In the genomic region with DNA sequence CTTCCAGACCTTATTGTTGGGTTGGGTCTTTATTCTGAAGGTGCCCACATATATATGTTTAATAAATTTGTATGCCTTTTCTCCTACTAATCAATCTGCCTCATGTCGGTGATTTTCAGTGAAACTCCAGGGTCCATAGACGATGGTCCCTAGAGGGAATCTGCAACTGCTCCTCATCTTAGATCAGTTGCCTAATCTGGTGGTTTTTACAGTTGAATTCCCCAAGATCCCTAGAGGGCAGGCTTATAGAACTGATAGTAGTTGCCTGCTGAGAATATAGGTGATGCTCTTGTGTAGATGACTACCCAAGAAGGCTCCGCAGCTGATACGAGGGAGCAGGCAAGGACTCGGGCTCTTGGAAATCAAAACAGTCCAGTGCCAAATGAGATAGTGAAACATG, we compare ENCODE assay signal across 29 cellular contexts.
A peak's percentile ranks its signal among the peaks of the same experiment; 100 is the strongest.
DNase-seq lines count a peak whose midpoint lies in the region; ATAC-seq and TF ChIP-seq lines count a peak whose summit lies in the region.
"Had no signal": no experiment of that assay in that cellular context is flagged by ENCODE, and none has a peak within 500 bp of the region (broad histone marks: within the 10 kb centered on the region; RNA-seq: fewer than 3 reads in every experiment).

No MANE protein-coding gene starts in this region.

- peak overlapping the region; percentile 71 for H3K4me2 ChIP-seq in BLaER1
- peak overlapping the region in 10 of 11 experiments; percentile 0 to 73 (median 65); a peak in 19 of 22 replicates for H3K4me2 ChIP-seq in BLaER1 treated with 17β-estradiol and CSF1 and Interleukin-3, amounts not matched to agents 10 nM and 100 nM
- H3K4me2 ChIP-seq: A549 had no signal

- H3K4me3 ChIP-seq in BLaER1 (no peak overlapping the region), NB4 (ENCODE audit: low read depth, low read length) (no peak overlapping the region)
- no peak overlapping the region for H3K4me3 ChIP-seq in BLaER1 treated with 17β-estradiol and CSF1 and Interleukin-3, amounts not matched to agents 10 nM and 100 nM
- H3K4me3 ChIP-seq: A549 had no signal

- no peak for TF ChIP-seq POLR2A in NB4 (IDR thresholded peaks at IDR 0.05; ENCODE audit: extremely low read depth, insufficient read length)

- no peaks in the 10 kb centered on the region for H3K9me3 ChIP-seq in BLaER1
- peaks cover 0 to 15% (median 8%) of the 10 kb centered on the region in 11 experiments; a peak in 9 of 22 replicates for H3K9me3 ChIP-seq in BLaER1 treated with 17β-estradiol and CSF1 and Interleukin-3, amounts not matched to agents 10 nM and 100 nM (replicated peaks in 1 of 11)
- H3K9me3 ChIP-seq: A549, BE2C, Caco-2 had no signal

- peak overlapping the region; percentile 23; the same call in 1 of the 2 replicates for H3K27ac ChIP-seq in BLaER1
- H3K27ac ChIP-seq in BLaER1 treated with 17β-estradiol and CSF1 and Interleukin-3, amounts not matched to agents 10 nM and 100 nM: peak overlapping the region in 6 of 11 experiments; percentile 51 to 73 (median 61); a peak in 12 of 22 replicates
- H3K27ac ChIP-seq: 22Rv1, A549, C4-2B had no signal

- no peak for TF ChIP-seq CTCF in NB4 (IDR thresholded peaks at IDR 0.05; ENCODE audit: low read depth, low read length)

- no peaks in the 10 kb centered on the region for H3K27me3 ChIP-seq in BLaER1
- no peaks in the 10 kb centered on the region for H3K27me3 ChIP-seq in BLaER1 treated with 17β-estradiol and CSF1 and Interleukin-3, amounts not matched to agents 10 nM and 100 nM
- H3K27me3 ChIP-seq: BE2C had no signal

- no peaks in the 10 kb centered on the region for H3K36me3 ChIP-seq in BLaER1
- H3K36me3 ChIP-seq in BLaER1 treated with 17β-estradiol and CSF1 and Interleukin-3, amounts not matched to agents 10 nM and 100 nM: no peaks in the 10 kb centered on the region
- H3K36me3 ChIP-seq: BE2C had no signal

- ATAC-seq in HG02759 (IDR thresholded peaks at IDR 0.05; ENCODE audit: unreplicated experiment): no peak
- ATAC-seq: A549; CD8-positive, alpha-beta T cell had no signal

- H4K20me1 ChIP-seq in BLaER1: no peaks in the 10 kb centered on the region
- no peaks in the 10 kb centered on the region for H4K20me1 ChIP-seq in BLaER1 treated with 17β-estradiol and CSF1 and Interleukin-3, amounts not matched to agents 10 nM and 100 nM

- H3K4me1 ChIP-seq in BLaER1: peaks cover 24% of the 10 kb centered on the region
- peaks cover 0 to 31% (median 21%) of the 10 kb centered on the region in 10 experiments; a peak in 16 of 20 replicates for H3K4me1 ChIP-seq in BLaER1 treated with 17β-estradiol and CSF1 and Interleukin-3, amounts not matched to agents 10 nM and 100 nM
- H3K4me1 ChIP-seq: A549, BE2C, Caco-2 had no signal

- no peak overlapping the region for H3K9ac ChIP-seq in BLaER1
- H3K9ac ChIP-seq in BLaER1 treated with 17β-estradiol and CSF1 and Interleukin-3, amounts not matched to agents 10 nM and 100 nM: peak overlapping the region in 2 of 11 experiments; percentile 13 to 21; a peak in 3 of 22 replicates

- peak; percentile 6 for DNase-seq in NB4 (ENCODE audit: low read depth)
- DNase-seq in NCI-H1105 (lab: John Stamatoyannopoulos, UW): no peak
- no peak for DNase-seq in T-helper 1 cell
- DNase-seq: 8988T; ACHN; AML-193; BE2C; C1 segment of cervical spinal cord; Caco-2; Calu3; CD4-positive, alpha-beta memory T cell; CD4-positive, alpha-beta T cell; CD4-positive, CD25-positive, alpha-beta regulatory T cell; CD8-positive, alpha-beta memory T cell; CD8-positive, alpha-beta T cell; COR-L47; DMS 273 treated with DMSO at 0.1 percent for 48 hours; DMS153; DMS53; DMS79; DMS79 treated with DMSO at 0.1 percent for 48 hours; DND-41; EL had no signal
